ENCODE assay signal across 9 cellular contexts in genomic region chr13:109145631-109146030, GRCh38.
DNase-seq lines count a peak whose midpoint lies in the region; ATAC-seq, FAIRE-seq and TF ChIP-seq lines count a peak whose summit lies in the region.
"Had no signal": no experiment of that assay in that cellular context is flagged by ENCODE, and none has a peak within 500 bp of the region (broad histone marks: within the 10 kb centered on the region; RNA-seq: fewer than 3 reads in every experiment).

No MANE protein-coding gene starts in this region.

- no peaks in the 10 kb centered on the region for H3K36me3 ChIP-seq in DOHH2 (ENCODE audit: control insufficient read depth, low read length)
- no peaks in the 10 kb centered on the region for H3K36me3 ChIP-seq in brain microvascular endothelial cell (replicated peaks)
- H3K36me3 ChIP-seq in kidney epithelial cell (ENCODE audit: control insufficient read depth, insufficient read depth, low read length): no peaks in the 10 kb centered on the region

- TF ChIP-seq CTCF in DOHH2 (IDR thresholded peaks at IDR 0.05; ENCODE audit: low read depth, low read length, poor library complexity, severe bottlenecking) (peak; percentile 63), brain microvascular endothelial cell (IDR thresholded peaks at IDR 0.05; ENCODE audit: low read depth, low read length, missing control alignments) (peak; percentile 94), kidney epithelial cell (IDR thresholded peaks at IDR 0.05; ENCODE audit: insufficient read depth, low read length, poor library complexity, severe bottlenecking) (peak; percentile 89)

- no peaks in the 10 kb centered on the region for H3K36me3 Mint-ChIP-seq in activated naive CD8-positive, alpha-beta T cell treated with anti-CD3 and anti-CD28 coated beads, Interleukin-2, amount 50 U/mL, for 24 hours (ENCODE audit: low read depth)
- H3K36me3 Mint-ChIP-seq: activated naive CD4-positive, alpha-beta T cell treated with anti-CD3 and anti-CD28 coated beads, Interleukin-2, amount 50 U/mL, for 72 hours had no signal

- H3K4me2 ChIP-seq in DOHH2 (ENCODE audit: low read length): no peak overlapping the region

- no peaks in the 10 kb centered on the region for H3K4me1 Mint-ChIP-seq in activated naive CD8-positive, alpha-beta T cell treated with anti-CD3 and anti-CD28 coated beads, Interleukin-2, amount 50 U/mL, for 24 hours

- no peak overlapping the region for H3K4me3 Mint-ChIP-seq in activated naive CD8-positive, alpha-beta T cell treated with anti-CD3 and anti-CD28 coated beads, Interleukin-2, amount 50 U/mL, for 24 hours

- H4K20me1 ChIP-seq in DOHH2 (ENCODE audit: control insufficient read depth, insufficient read depth, low read depth, low read length): no peaks in the 10 kb centered on the region

- H3K27me3 Mint-ChIP-seq in activated naive CD8-positive, alpha-beta T cell treated with anti-CD3 and anti-CD28 coated beads, Interleukin-2, amount 50 U/mL, for 24 hours: peaks cover 29% of the 10 kb centered on the region

- no peaks in the 10 kb centered on the region for H3K27me3 ChIP-seq in DOHH2 (ENCODE audit: control insufficient read depth, low read length)
- H3K27me3 ChIP-seq in brain microvascular endothelial cell (replicated peaks): no peaks in the 10 kb centered on the region
- peaks cover 2% of the 10 kb centered on the region for H3K27me3 ChIP-seq in kidney epithelial cell (ENCODE audit: control insufficient read depth, insufficient read depth, low read length)

- no peak overlapping the region for H3K4me3 ChIP-seq in DOHH2 (ENCODE audit: low read length)
- H3K4me3 ChIP-seq in brain microvascular endothelial cell (ENCODE audit: low read depth, low read length): no peak overlapping the region
- H3K4me3 ChIP-seq in kidney epithelial cell (ENCODE audit: low read depth, low read length): no peak overlapping the region

- DNase-seq in NCI-H510A (lab: John Stamatoyannopoulos, UW) (peak; percentile 7), brain microvascular endothelial cell (peak; percentile 79), kidney epithelial cell (ENCODE audit: low read depth) (no peak), urothelium cell line (ENCODE audit: low spot score) (peak; percentile 52)
- no peak for DNase-seq in activated naive CD8-positive, alpha-beta T cell treated with anti-CD3 and anti-CD28 coated beads, Interleukin-2, amount 50 U/mL, for 24 hours

- ATAC-seq in GM19328 (IDR thresholded peaks at IDR 0.05; ENCODE audit: unreplicated experiment) (peak; percentile 92), HG03159 (IDR thresholded peaks at IDR 0.05; ENCODE audit: unreplicated experiment) (peak; percentile 94)
- ATAC-seq in activated naive CD8-positive, alpha-beta T cell treated with anti-CD3 and anti-CD28 coated beads, Interleukin-2, amount 50 U/mL, for 24 hours: no peak

- no peaks in the 10 kb centered on the region for H3F3A ChIP-seq in DOHH2 (ENCODE audit: control insufficient read depth, insufficient read depth)

- H3K79me2 ChIP-seq in DOHH2 (ENCODE audit: control insufficient read depth, low read length): no peaks in the 10 kb centered on the region

- H3K9me3 ChIP-seq in DOHH2 (ENCODE audit: control insufficient read depth, insufficient read depth, low read length): no peaks in the 10 kb centered on the region

- in situ Hi-C loops in brain microvascular endothelial cell (cut with HindIII; ENCODE audit: low pct_ligation_motif_present, low sequenced_read_pairs): no loop called here

- H3K4me1 ChIP-seq in DOHH2 (ENCODE audit: control insufficient read depth, low read length): no peaks in the 10 kb centered on the region

- no peak overlapping the region for H3K27ac ChIP-seq in DOHH2 (ENCODE audit: low read depth, low read length)
- no peak overlapping the region for H3K27ac ChIP-seq in brain microvascular endothelial cell

- FAIRE-seq in urothelium cell line (lab: Jason Lieb, UNC): no peak

- no peaks in the 10 kb centered on the region for H3K9me2 ChIP-seq in DOHH2 (replicated peaks; ENCODE audit: control insufficient read depth, low read length)

- H3K27ac Mint-ChIP-seq in activated naive CD8-positive, alpha-beta T cell treated with anti-CD3 and anti-CD28 coated beads, Interleukin-2, amount 50 U/mL, for 24 hours: no peak overlapping the region
- H3K27ac Mint-ChIP-seq: activated naive CD4-positive, alpha-beta T cell treated with anti-CD3 and anti-CD28 coated beads, Interleukin-2, amount 50 U/mL, for 72 hours had no signal

- no peaks in the 10 kb centered on the region for H3K9me3 Mint-ChIP-seq in activated naive CD8-positive, alpha-beta T cell treated with anti-CD3 and anti-CD28 coated beads, Interleukin-2, amount 50 U/mL, for 24 hours
- H3K9me3 Mint-ChIP-seq: activated naive CD4-positive, alpha-beta T cell treated with anti-CD3 and anti-CD28 coated beads, Interleukin-2, amount 50 U/mL, for 72 hours had no signal

Comparison
In these comparisons a context has a peak if more than half of its experiments do, and no peak if none do; other contexts are left out.
1. DNase-seq: peak in NCI-H510A (single experiment), brain microvascular endothelial cell (single experiment) and urothelium cell line (single experiment); none in kidney epithelial cell (single experiment) and activated naive CD8-positive, alpha-beta T cell treated with anti-CD3 and anti-CD28 coated beads, Interleukin-2, amount 50 U/mL, for 24 hours (single experiment).
2. Peak in every context shown above with its lines, with median percentiles within 50 percentile points of each other: CTCF ChIP-seq.